In genomic region chr6:106918128-106918527, GRCh38 we compare ENCODE assay signal across 23 cellular contexts. TPM values are rescaled to one million over a fixed set of nuclear protein-coding genes. Genes with fewer than 3 reads are reported as not detected.
DNase-seq lines count a peak whose midpoint lies in the region; ATAC-seq, FAIRE-seq and TF ChIP-seq lines count a peak whose summit lies in the region.
"Had no signal": no experiment of that assay in that cellular context is flagged by ENCODE, and none has a peak within 500 bp of the region (broad histone marks: within the 10 kb centered on the region; RNA-seq: fewer than 3 reads in every experiment).

No MANE protein-coding gene starts in this region.

- TF ChIP-seq CTCF in pancreas (IDR thresholded peaks at IDR 0.05): no peak

- H3K27me3 ChIP-seq in pancreas: no peaks in the 10 kb centered on the region
- H3K27me3 ChIP-seq: foreskin keratinocyte, ovary, stomach, transverse colon had no signal

- FAIRE-seq in pancreas (lab: Jason Lieb, UNC): no peak
- FAIRE-seq: islet of Langerhans, RCC 7860 had no signal

- intact Hi-C loops in pancreas (cut with DNase I): no loop called here

- peaks cover 0 to 8% (median 0%) of the 10 kb centered on the region in 3 donors for H3K4me1 ChIP-seq in pancreas

- 25 to 35% methylated on average over 3 of the region's 3 CpGs for WGBS in pancreas, 2 donors

- no peaks in the 10 kb centered on the region for H3K9me3 ChIP-seq in pancreas
- H3K9me3 ChIP-seq: ovary, stomach, transverse colon had no signal

- no peak overlapping the region for H3K27ac ChIP-seq in pancreas
- H3K27ac ChIP-seq: foreskin keratinocyte, ovary, stomach, VCaP had no signal

- no peaks in the 10 kb centered on the region for H3K36me3 ChIP-seq in pancreas
- H3K36me3 ChIP-seq: ovary, stomach, transverse colon had no signal

- no peak overlapping the region for H3K4me3 ChIP-seq in pancreas
- H3K4me3 ChIP-seq: ovary, stomach, transverse colon had no signal

- ATAC-seq in pancreas: peak; percentile 67 to 90 (median 88)
- ATAC-seq in GM18498 (IDR thresholded peaks at IDR 0.05; ENCODE audit: unreplicated experiment): no peak
- ATAC-seq: foreskin keratinocyte, right cardiac atrium had no signal

- DNase-seq in NCI-H2081 (lab: John Stamatoyannopoulos, UW): peak; percentile 12 to 73
- no peak for DNase-seq in NCI-H2081 treated with DMSO at 0.1 percent for 48 hours (lab: John Stamatoyannopoulos, UW)
- DNase-seq in NCI-H1694 treated with DMSO at 0.1 percent for 48 hours (lab: John Stamatoyannopoulos, UW): peak; percentile 74
- peak; percentile 86 for DNase-seq in NCI-H82 treated with DMSO at 0.1 percent for 48 hours (lab: John Stamatoyannopoulos, UW; ENCODE audit: unreplicated experiment)
- peak in 2 of 6 donors; percentile 30 to 39 for DNase-seq in pancreas
- DNase-seq in SKM-1 (lab: John Stamatoyannopoulos, UW; ENCODE audit: unreplicated experiment): no peak
- no peak for DNase-seq in LoVo (ENCODE audit: low spot score)
- DNase-seq: activated CD8-positive, alpha-beta memory T cell treated with anti-CD3 and anti-CD28 coated beads, Interleukin-2, amount 50 U/mL, for 48 hours; activated naive CD8-positive, alpha-beta T cell treated with anti-CD3 and anti-CD28 coated beads for 36 hours; foreskin keratinocyte; H7; hypothalamus; midbrain; NCI-H187; ovary; right cardiac atrium; stomach; T-helper 2 cell; transverse colon had no signal

RNA-seq across cellular contexts. Expression of gene CD24, which starts 56.4 kb away (rescaled TPM):
- 100 to 1,000 TPM; 453 to 874 (median 687) TPM for total RNA-seq in pancreas
- polyA plus RNA-seq in pancreas: 100 to 1,000 TPM; 333 to 417 TPM

Comparison
In these comparisons a context has a peak if more than half of its experiments do, and no peak if none do; other contexts are left out.
1. DNase-seq: peak in NCI-H2081 (2 of 2), NCI-H1694 treated with DMSO at 0.1 percent for 48 hours (single experiment) and NCI-H82 treated with DMSO at 0.1 percent for 48 hours (single experiment); none in NCI-H2081 treated with DMSO at 0.1 percent for 48 hours (single experiment), SKM-1 (single experiment) and LoVo (single experiment).